Comparison of ENCODE assay signal across 11 cellular contexts in genomic region chr11:63851354-63851753, GRCh38. TPM values are rescaled to one million over a fixed set of nuclear protein-coding genes. Genes with fewer than 3 reads are reported as not detected.
DNase-seq lines count a peak whose midpoint lies in the region; ATAC-seq and TF ChIP-seq lines count a peak whose summit lies in the region.
"Had no signal": no experiment of that assay in that cellular context is flagged by ENCODE, and none has a peak within 500 bp of the region (broad histone marks: within the 10 kb centered on the region; RNA-seq: fewer than 3 reads in every experiment).

No MANE protein-coding gene starts in this region.

- ATAC-seq in Panc1 (no peak), HG03439 (IDR thresholded peaks at IDR 0.05; ENCODE audit: unreplicated experiment) (no peak)
- peak; percentile 56 for ATAC-seq in effector memory CD8-positive, alpha-beta T cell (replicated peaks)

- H3K9ac ChIP-seq in rectal smooth muscle tissue (ENCODE audit: low read length) = no peak overlapping the region

- H3K27me3 ChIP-seq in Panc1 (ENCODE audit: control insufficient read depth, insufficient read depth, low read length) (no peaks in the 10 kb centered on the region), rectal smooth muscle tissue (ENCODE audit: control insufficient read depth, insufficient read depth, low read length) (no peaks in the 10 kb centered on the region), SJCRH30 (no peaks in the 10 kb centered on the region)

- H3K4me1 Mint-ChIP-seq in effector memory CD8-positive, alpha-beta T cell (ENCODE audit: low read depth in 2 of 2) = peaks cover 43 to 51% of the 10 kb centered on the region in 2 donors

- no peaks in the 10 kb centered on the region for H3K4me1 ChIP-seq in Panc1 (ENCODE audit: control insufficient read depth, insufficient read depth, low read length)
- no peaks in the 10 kb centered on the region for H3K4me1 ChIP-seq in rectal smooth muscle tissue (ENCODE audit: control insufficient read depth, insufficient read depth, low read length)
- H3K4me1 ChIP-seq in SJCRH30 = no peaks in the 10 kb centered on the region

- TF ChIP-seq CTCF in Panc1 (IDR thresholded peaks at IDR 0.05) = no peak

- H3K9me3 ChIP-seq in Panc1 (ENCODE audit: control insufficient read depth, insufficient read depth, low read depth, low read length) (no peaks in the 10 kb centered on the region), SJCRH30 (replicated peaks) (no peaks in the 10 kb centered on the region)

- BruUV-seq in Panc1 (replicated peaks; lab: Mats Ljungman, UMichigan) = no TSS peak

- in situ Hi-C loops in Panc1 (cut with HindIII; ENCODE audit: low pct_unique_long_range_greater_than_20kb, low sequenced_read_pairs) = no loop called here

- peaks cover 37% of the 10 kb centered on the region for H3K36me3 Mint-ChIP-seq in effector memory CD8-positive, alpha-beta T cell (ENCODE audit: insufficient read depth)

- POLR2A ChIA-PET in Panc1 (lab: Charles Lee) = interaction anchor here (0.7 kb wide), 1 partner anchor 53 kb away, joined by 7 read pairs; no protein-coding TSS in a partner anchor

- H3K27ac ChIP-seq in Panc1 (ENCODE audit: low read length) (0 out of 2 replicates have a peak overlapping the region, but pooled peaks have one; percentile 2), rectal smooth muscle tissue (ENCODE audit: low read depth, low read length) (no peak overlapping the region), SJCRH30 (no peak overlapping the region)

- H3K27me3 Mint-ChIP-seq in effector memory CD8-positive, alpha-beta T cell = no peaks in the 10 kb centered on the region

- intact Hi-C loops in Panc1 (cut with micrococcal nuclease; ENCODE audit: unreplicated experiment) = no loop called here

- H3K4me3 ChIP-seq in GM08714 (ENCODE audit: low read length) (peak overlapping the region; percentile 40; the same call in 1 of the 2 replicates), Panc1 (ENCODE audit: low read depth in 2 of 2, low read length in 2 of 2) (no peak overlapping the region), rectal smooth muscle tissue (ENCODE audit: low read length) (peak overlapping the region; percentile 27), SJCRH30 (no peak overlapping the region)

- no peaks in the 10 kb centered on the region; the same call in 1 of the 2 replicates for H3K36me3 ChIP-seq in Panc1 (ENCODE audit: control insufficient read depth, insufficient read depth, low read length)
- H3K36me3 ChIP-seq in rectal smooth muscle tissue (ENCODE audit: control insufficient read depth, insufficient read depth, low read length) = peaks cover 2% of the 10 kb centered on the region
- peaks cover 2% of the 10 kb centered on the region; the same call in 1 of the 2 replicates for H3K36me3 ChIP-seq in SJCRH30

- DNase-seq in Panc1 (ENCODE audit: low read depth, low spot score) (no peak), activated gamma-delta T cell treated with Interleukin-2 at 50 U/mL for 16 hours (no peak), SJCRH30 (no peak), activated gamma-delta T cell (lab: John Stamatoyannopoulos, UW) (no peak)
- DNase-seq in effector memory CD8-positive, alpha-beta T cell = no peak
- DNase-seq: amygdala; NCI-H1930; stimulated activated CD4-positive, alpha-beta T cell treated with anti-CD3 and anti-CD28 coated beads, Interleukin-2, amount 100 ng/mL, for 24 hours had no signal

- H3K9me3 Mint-ChIP-seq in effector memory CD8-positive, alpha-beta T cell = no peaks in the 10 kb centered on the region

- CTCF ChIA-PET in Panc1 (lab: Charles Lee) = no interaction called here

- peak overlapping the region; percentile 88 to 92 for H3K27ac Mint-ChIP-seq in effector memory CD8-positive, alpha-beta T cell

- peak overlapping the region; percentile 61 to 71 for H3K4me3 Mint-ChIP-seq in effector memory CD8-positive, alpha-beta T cell

RNA-seq across cellular contexts. Expression of gene MARK2, which starts 12.4 kb away (rescaled TPM):
- 41.1 TPM for total RNA-seq in Panc1 (2021; ENCODE audit: unreplicated experiment)
- 28.8 TPM for polyA plus RNA-seq in Panc1 (2012; ENCODE audit: insufficient read length)
- total RNA-seq in SJCRH30 (2014; rRNA removed; shearing (Covaris generic)) = 20.7 and 23.4 TPM in 2 replicates

RNA-seq across cellular contexts. Expression of gene SPINDOC, which starts 38.1 kb away (rescaled TPM):
- total RNA-seq in Panc1 (2021; ENCODE audit: unreplicated experiment) = 59.1 TPM
- 69.5 TPM for polyA plus RNA-seq in Panc1 (2012; ENCODE audit: insufficient read length)
- 61.6 and 63.7 TPM in 2 replicates for total RNA-seq in SJCRH30 (2014; rRNA removed; shearing (Covaris generic))

Comparison
In these comparisons a context has a peak if more than half of its experiments do, and no peak if none do; other contexts are left out.
1. H3K4me3 ChIP-seq: peak in GM08714 (single experiment) and rectal smooth muscle tissue (single experiment); none in Panc1 (0 of 2) and SJCRH30 (single experiment).